16 cellular contexts compared by ENCODE assay signal in genomic region chr3:14397531-14397930, GRCh38. TPM values are rescaled to one million over a fixed set of nuclear protein-coding genes. Genes with fewer than 3 reads are reported as not detected.
DNase-seq lines count a peak whose midpoint lies in the region; ATAC-seq and TF ChIP-seq lines count a peak whose summit lies in the region.
"Had no signal": no experiment of that assay in that cellular context is flagged by ENCODE, and none has a peak within 500 bp of the region (broad histone marks: within the 10 kb centered on the region; RNA-seq: fewer than 3 reads in every experiment).

No MANE protein-coding gene starts in this region.

- no peaks in the 10 kb centered on the region for H3K9me3 Mint-ChIP-seq in activated CD4-positive, alpha-beta T cell treated with anti-CD3 and anti-CD28 coated beads, Interleukin-2, amount 10 ng/mL, durations not matched to agents 7 days and 5 days
- H3K9me3 Mint-ChIP-seq in T-helper 2 cell treated with Interferon-gamma antibody and Interleukin-4, amounts not matched to agents 5 μg/mL and 100 μg/mL, for 36 hours = no peaks in the 10 kb centered on the region

- CTCF ChIA-PET in activated CD4-positive, alpha-beta T cell treated with anti-CD3 and anti-CD28 coated beads, Interleukin-2, amount 10 ng/mL, durations not matched to agents 7 days and 5 days (lab: Charles Lee) = interaction anchor here (1.3 kb wide), 1 partner anchor 23 kb away, joined by 9 read pairs; no protein-coding TSS in a partner anchor

- H3K36me3 Mint-ChIP-seq in activated CD4-positive, alpha-beta T cell treated with anti-CD3 and anti-CD28 coated beads, Interleukin-2, amount 10 ng/mL, durations not matched to agents 7 days and 5 days (ENCODE audit: low read depth) = no peaks in the 10 kb centered on the region
- no peaks in the 10 kb centered on the region for H3K36me3 Mint-ChIP-seq in T-helper 2 cell treated with Interferon-gamma antibody and Interleukin-4, amounts not matched to agents 5 μg/mL and 100 μg/mL, for 36 hours (ENCODE audit: low read depth)

- H3K4me1 ChIP-seq in neutrophil (ENCODE audit: control insufficient read depth in 1 of 2, insufficient read depth in 1 of 2, low read depth in 1 of 2, low read length in 1 of 2) = peaks cover 66 to 70% of the 10 kb centered on the region in 2 experiments

- peak overlapping the region; percentile 78 for H3K27ac Mint-ChIP-seq in activated CD4-positive, alpha-beta T cell treated with anti-CD3 and anti-CD28 coated beads, Interleukin-2, amount 10 ng/mL, durations not matched to agents 7 days and 5 days
- H3K27ac Mint-ChIP-seq in T-helper 2 cell treated with Interferon-gamma antibody and Interleukin-4, amounts not matched to agents 5 μg/mL and 100 μg/mL, for 36 hours = peak overlapping the region; percentile 33

- no peaks in the 10 kb centered on the region for H3K27me3 Mint-ChIP-seq in activated CD4-positive, alpha-beta T cell treated with anti-CD3 and anti-CD28 coated beads, Interleukin-2, amount 10 ng/mL, durations not matched to agents 7 days and 5 days
- no peaks in the 10 kb centered on the region for H3K27me3 Mint-ChIP-seq in T-helper 2 cell treated with Interferon-gamma antibody and Interleukin-4, amounts not matched to agents 5 μg/mL and 100 μg/mL, for 36 hours (ENCODE audit: low read depth)

- H3K4me3 ChIP-seq in HL-60 (replicated peaks; ENCODE audit: insufficient read depth, low read length) (no peak overlapping the region), neutrophil (ENCODE audit: low read depth in 1 of 2, low read length in 1 of 2) (peak overlapping the region in 1 of 2 experiments; percentile 47)
- H3K4me3 ChIP-seq: A549, heart right ventricle, tibial nerve had no signal

- no peak overlapping the region for H3K4me3 Mint-ChIP-seq in activated CD4-positive, alpha-beta T cell treated with anti-CD3 and anti-CD28 coated beads, Interleukin-2, amount 10 ng/mL, durations not matched to agents 7 days and 5 days
- no peak overlapping the region for H3K4me3 Mint-ChIP-seq in T-helper 2 cell treated with Interferon-gamma antibody and Interleukin-4, amounts not matched to agents 5 μg/mL and 100 μg/mL, for 36 hours

- TF ChIP-seq CTCF in HL-60 (IDR thresholded peaks at IDR 0.05; ENCODE audit: insufficient read depth, low read length) = no peak
- TF ChIP-seq CTCF in neutrophil (IDR thresholded peaks at IDR 0.05) = no peak

- no peak for ATAC-seq in HG02798 (IDR thresholded peaks at IDR 0.05; ENCODE audit: poor library complexity, unreplicated experiment)
- ATAC-seq: A549, heart right ventricle had no signal

- peak; percentile 13 for DNase-seq in activated CD4-positive, alpha-beta T cell treated with anti-CD3 and anti-CD28 coated beads, Interleukin-2, amount 10 ng/mL, durations not matched to agents 7 days and 5 days
- DNase-seq in activated CD4-positive, alpha-beta T cell treated with anti-CD3 and anti-CD28 coated beads, Interleukin-2, amount 50 U/mL, for 48 hours = no peak
- DNase-seq in HL-60 (ENCODE audit: low read depth in 1 of 2, low spot score in 1 of 2) (peak; percentile 68 to 89), kidney glomerular epithelial cell (lab: John Stamatoyannopoulos, UW) (no peak), GOT3 (lab: John Stamatoyannopoulos, UW) (no peak)
- DNase-seq in T-helper 2 cell treated with Interferon-gamma antibody and Interleukin-4, amounts not matched to agents 5 μg/mL and 100 μg/mL, for 36 hours (ENCODE audit: low spot score) = no peak
- DNase-seq: DMS 273 treated with DMSO at 0.1 percent for 48 hours, heart right ventricle, NCI-H2029, SK-N-SH had no signal

- H3K36me3 ChIP-seq in neutrophil = no peaks in the 10 kb centered on the region
- H3K36me3 ChIP-seq: heart right ventricle, tibial nerve had no signal

- H3K9me3 ChIP-seq in neutrophil = no peaks in the 10 kb centered on the region
- H3K9me3 ChIP-seq: A549, heart right ventricle, SK-N-SH, tibial nerve had no signal

- H3K4me1 Mint-ChIP-seq in activated CD4-positive, alpha-beta T cell treated with anti-CD3 and anti-CD28 coated beads, Interleukin-2, amount 10 ng/mL, durations not matched to agents 7 days and 5 days = peaks cover 28% of the 10 kb centered on the region
- H3K4me1 Mint-ChIP-seq in T-helper 2 cell treated with Interferon-gamma antibody and Interleukin-4, amounts not matched to agents 5 μg/mL and 100 μg/mL, for 36 hours (ENCODE audit: low read depth) = peaks cover 21% of the 10 kb centered on the region

- POLR2A ChIA-PET in activated CD4-positive, alpha-beta T cell treated with anti-CD3 and anti-CD28 coated beads, Interleukin-2, amount 10 ng/mL, durations not matched to agents 7 days and 5 days (lab: Charles Lee) = no interaction called here

- H3K27ac ChIP-seq in HL-60 (replicated peaks) = no peak overlapping the region
- peak overlapping the region; percentile 99 for H3K27ac ChIP-seq in neutrophil
- H3K27ac ChIP-seq: epithelial cell of prostate, heart right ventricle, KMS-11, tibial nerve had no signal

- no peaks in the 10 kb centered on the region for H3K27me3 ChIP-seq in HL-60 (ENCODE audit: insufficient read depth, poor library complexity, severe bottlenecking)
- H3K27me3 ChIP-seq in neutrophil = no peaks in the 10 kb centered on the region
- H3K27me3 ChIP-seq: tibial nerve had no signal

RNA-seq across cellular contexts. Expression of gene SLC6A6, which starts 4.9 kb away (rescaled TPM):
- total RNA-seq in activated CD4-positive, alpha-beta T cell treated with anti-CD3 and anti-CD28 coated beads, Interleukin-2, amount 10 ng/mL, durations not matched to agents 7 days and 5 days = 10 to 100 TPM; 42.0 to 43.1 TPM

Comparison
In these comparisons a context has a peak if more than half of its experiments do, and no peak if none do; other contexts are left out.
1. DNase-seq: peak in activated CD4-positive, alpha-beta T cell treated with anti-CD3 and anti-CD28 coated beads, Interleukin-2, amount 10 ng/mL, durations not matched to agents 7 days and 5 days (single experiment) and HL-60 (2 of 2); none in activated CD4-positive, alpha-beta T cell treated with anti-CD3 and anti-CD28 coated beads, Interleukin-2, amount 50 U/mL, for 48 hours (0 of 2), T-helper 2 cell treated with Interferon-gamma antibody and Interleukin-4, amounts not matched to agents 5 μg/mL and 100 μg/mL, for 36 hours (single experiment), kidney glomerular epithelial cell (single experiment) and GOT3 (single experiment).